8 cellular contexts compared by ENCODE assay signal in genomic region chr5:160312139-160312959, GRCh38. TPM values are rescaled to one million over a fixed set of nuclear protein-coding genes. Genes with fewer than 3 reads are reported as not detected.
DNase-seq lines count a peak whose midpoint lies in the region; ATAC-seq and TF ChIP-seq lines count a peak whose summit lies in the region.

TSS of gene CCNJL (minus strand) at chr5:160312564. CDS start at chr5:160311923, 641 bp downstream.

- H3K36me3 Mint-ChIP-seq in activated T-cell treated with anti-CD3 and anti-CD28 coated beads, Interleukin-2, amount 50 U/mL, for 24 hours (ENCODE audit: low read depth), result no peaks in the 10 kb centered on the region

- H2AFZ ChIP-seq in mammary epithelial cell (ENCODE audit: low read depth, low read length), result peak within 1 kb of the TSS; percentile 79

- no TSS peak for BruUV-seq in mammary epithelial cell (replicated peaks; lab: Mats Ljungman, UMichigan)

- 2% methylated on average over 30 of the region's 84 CpGs for WGBS in mammary epithelial cell (ENCODE audit: low coverage, missing lambda C conversion rate)

- peak within 1 kb of the TSS; percentile 6 for H3K27ac ChIP-seq in mammary epithelial cell (ENCODE audit: insufficient read depth, low read depth, low read length)

- peaks cover 49% of the 10 kb centered on the region for H3K79me2 ChIP-seq in mammary epithelial cell (ENCODE audit: insufficient read depth, low read length)

- in situ Hi-C loops in mammary epithelial cell (cut with MboI; ENCODE audit: low sequenced_read_pairs in 2 of 2), result no loop called here

- peaks cover 8% of the 10 kb centered on the region for H3K4me1 Mint-ChIP-seq in activated T-cell treated with anti-CD3 and anti-CD28 coated beads, Interleukin-2, amount 50 U/mL, for 24 hours (ENCODE audit: low read depth)

- no peaks in the 10 kb centered on the region for H3K27me3 ChIP-seq in mammary epithelial cell (ENCODE audit: insufficient read depth, low read length)

- peak within 1 kb of the TSS; percentile 78 for H3K4me2 ChIP-seq in mammary epithelial cell (ENCODE audit: insufficient read depth, low read depth, low read length)

- intact Hi-C loops in mammary epithelial cell (cut with micrococcal nuclease), result loop anchor here (1.0 kb wide), 1 partner anchor 33 kb away; no protein-coding TSS in a partner anchor

- no peaks in the 10 kb centered on the region for H4K20me1 ChIP-seq in mammary epithelial cell (ENCODE audit: insufficient read depth, low read length)

- dilution Hi-C loops in mammary epithelial cell (cut with HindIII; ENCODE audit: low sequenced_read_pairs), result no loop called here

- H3K4me3 ChIP-seq in mammary epithelial cell (replicated peaks in 1 of 3; ENCODE audit: insufficient read depth in 1 of 3, low read depth in 2 of 3, low read length in 3 of 3) (peak within 1 kb of the TSS; percentile 71 to 87 (median 85)), skeletal muscle cell (ENCODE audit: low read depth, low read length) (peak within 1 kb of the TSS; percentile 75)

- no peaks in the 10 kb centered on the region for H3K9me3 Mint-ChIP-seq in activated T-cell treated with anti-CD3 and anti-CD28 coated beads, Interleukin-2, amount 50 U/mL, for 24 hours

- peak; percentile 52 for ATAC-seq in HG03175 (IDR thresholded peaks at IDR 0.05; ENCODE audit: unreplicated experiment)
- no peak for ATAC-seq in HG02610 (IDR thresholded peaks at IDR 0.05; ENCODE audit: unreplicated experiment)

- H3K9ac ChIP-seq in mammary epithelial cell (ENCODE audit: insufficient read depth, low read length), result peak within 1 kb of the TSS; percentile 52

- H3K4me1 ChIP-seq in mammary epithelial cell (ENCODE audit: insufficient read depth, low read length), result peaks cover 22% of the 10 kb centered on the region

- peaks cover 80% of the 10 kb centered on the region for H3K27me3 Mint-ChIP-seq in activated T-cell treated with anti-CD3 and anti-CD28 coated beads, Interleukin-2, amount 50 U/mL, for 24 hours

- peaks cover 4% of the 10 kb centered on the region for H3K36me3 ChIP-seq in mammary epithelial cell (ENCODE audit: insufficient read depth, low read length)

- DNase-seq in activated T-cell treated with anti-CD3 and anti-CD28 coated beads, Interleukin-2, amount 50 U/mL, for 24 hours, result peak; percentile 30
- DNase-seq in activated T-cell treated with anti-CD3 and anti-CD28 coated beads for 4 hours, result no peak
- peak; percentile 75 for DNase-seq in NCI-H774 (lab: John Stamatoyannopoulos, UW)
- peak; percentile 64 for DNase-seq in mammary epithelial cell
- peak; percentile 98 for DNase-seq in iPS-NIHi11 (ENCODE audit: low spot score)
- no peak for DNase-seq in skeletal muscle cell (ENCODE audit: low read depth)

- peak within 1 kb of the TSS; percentile 70 for H3K4me3 Mint-ChIP-seq in activated T-cell treated with anti-CD3 and anti-CD28 coated beads, Interleukin-2, amount 50 U/mL, for 24 hours

- no peak for TF ChIP-seq CTCF in mammary epithelial cell (conservative IDR thresholded peaks at IDR 0.05 in 1 of 2, IDR thresholded peaks at IDR 0.05 in 1 of 2; ENCODE audit: extremely low read depth in 1 of 2, insufficient read depth in 1 of 2, low read depth in 1 of 2, low read length in 2 of 2)

- CTCF ChIA-PET in mammary epithelial cell (lab: Charles Lee; ENCODE audit: low non-redundant PET), result no interaction called here

- H3K27ac Mint-ChIP-seq in activated T-cell treated with anti-CD3 and anti-CD28 coated beads, Interleukin-2, amount 50 U/mL, for 24 hours, result no peak within 1 kb of the TSS

- no peaks in the 10 kb centered on the region for H3K9me3 ChIP-seq in mammary epithelial cell (replicated peaks; ENCODE audit: insufficient read depth, low read length)

RNA-seq across cellular contexts. Expression of gene CCNJL, which starts in this region (rescaled TPM):
- 10 to 100 TPM; 13.7 to 17.0 TPM for total RNA-seq in mammary epithelial cell
- 16.1 TPM for polyA plus RNA-seq in mammary epithelial cell
- 10.4 TPM for polyA minus RNA-seq in mammary epithelial cell

Comparison
In these comparisons a context has a peak if more than half of its experiments do, and no peak if none do; other contexts are left out.
1. DNase-seq: peak in activated T-cell treated with anti-CD3 and anti-CD28 coated beads, Interleukin-2, amount 50 U/mL, for 24 hours (single experiment), NCI-H774 (single experiment), mammary epithelial cell (single experiment) and iPS-NIHi11 (single experiment); none in activated T-cell treated with anti-CD3 and anti-CD28 coated beads for 4 hours (single experiment) and skeletal muscle cell (single experiment).